9 cellular contexts compared by ENCODE assay signal in genomic region chr18:2569338-2570207, GRCh38. TPM values are rescaled to one million over a fixed set of nuclear protein-coding genes. Genes with fewer than 3 reads are reported as not detected.
A peak's percentile ranks its signal among the peaks of the same experiment; 100 is the strongest.
DNase-seq lines count a peak whose midpoint lies in the region; ATAC-seq, FAIRE-seq and TF ChIP-seq lines count a peak whose summit lies in the region.
"Had no signal": no experiment of that assay in that cellular context is flagged by ENCODE, and none has a peak within 500 bp of the region (broad histone marks: within the 10 kb centered on the region; RNA-seq: fewer than 3 reads in every experiment).

No MANE protein-coding gene starts in this region.

- in situ Hi-C loops in GM23248 (cut with MboI) = no loop called here

- no peak overlapping the region for H2BK5ac ChIP-seq in trophoblast cell (ENCODE audit: low read depth, low read length, poor library complexity)

- no peak overlapping the region for H2BK120ac ChIP-seq in trophoblast cell (ENCODE audit: insufficient read depth, low read length, poor library complexity)

- DNase-seq in GM23248 (no peak), PC-9 (no peak), endothelial cell of umbilical vein (ENCODE audit: low read depth, low spot score) (no peak), trophoblast cell (no peak), NCI-H2029 treated with DMSO at 0.1 percent for 48 hours (lab: John Stamatoyannopoulos, UW) (no peak), HCEC 1CT (no peak), 8988T (no peak)
- DNase-seq: SHP77 had no signal

- H3K9ac ChIP-seq in GM23248 = peak overlapping the region; percentile 91
- peak overlapping the region; percentile 91 for H3K9ac ChIP-seq in endothelial cell of umbilical vein (replicated peaks; ENCODE audit: extremely low read depth, insufficient read depth, low read length)
- no peak overlapping the region for H3K9ac ChIP-seq in trophoblast cell (ENCODE audit: low read length)

- TF ChIP-seq POLR2A in endothelial cell of umbilical vein (IDR thresholded peaks at IDR 0.05; ENCODE audit: low read depth, low read length) = no peak

- no peak overlapping the region for H3K14ac ChIP-seq in trophoblast cell (ENCODE audit: low read length)

- H3K79me2 ChIP-seq in GM23248 (ENCODE audit: insufficient read depth) (peaks cover 75% of the 10 kb centered on the region), PC-9 (ENCODE audit: low read depth) (peaks cover 60% of the 10 kb centered on the region), endothelial cell of umbilical vein (ENCODE audit: control insufficient read depth, insufficient read depth, low read length) (peaks cover 56% of the 10 kb centered on the region), trophoblast cell (ENCODE audit: control insufficient read depth, insufficient read depth, low read length, poor library complexity) (peaks cover 9% of the 10 kb centered on the region)

- H3K4me2 ChIP-seq in GM23248 (ENCODE audit: unreplicated experiment) (peak overlapping the region; percentile 89), PC-9 (peak overlapping the region; percentile 99), endothelial cell of umbilical vein (ENCODE audit: insufficient read depth, low read length) (peak overlapping the region; percentile 73), trophoblast cell (ENCODE audit: low read length) (no peak overlapping the region)

- no peaks in the 10 kb centered on the region for H3K9me3 ChIP-seq in GM23248 (ENCODE audit: low read depth)
- H3K9me3 ChIP-seq in PC-9 (ENCODE audit: insufficient read depth, low read depth) = no peaks in the 10 kb centered on the region
- no peaks in the 10 kb centered on the region for H3K9me3 ChIP-seq in endothelial cell of umbilical vein (replicated peaks; ENCODE audit: control insufficient read depth, insufficient read depth, low read length)
- no peaks in the 10 kb centered on the region for H3K9me3 ChIP-seq in trophoblast cell (ENCODE audit: insufficient read depth, low read depth, low read length)

- POLR2A ChIA-PET in PC-9 (lab: Charles Lee; ENCODE audit: unreplicated experiment) = no interaction called here
- POLR2A ChIA-PET in endothelial cell of umbilical vein (lab: Charles Lee) = no interaction called here

- H3K23ac ChIP-seq in trophoblast cell (ENCODE audit: low read length) = no peak overlapping the region

- peak overlapping the region; percentile 2 for H3K4ac ChIP-seq in trophoblast cell (ENCODE audit: low read depth, low read length)

- no peaks in the 10 kb centered on the region for H3K9me1 ChIP-seq in endothelial cell of umbilical vein (replicated peaks; ENCODE audit: control insufficient read depth, extremely low read depth, insufficient read depth, low read length)

- no peaks in the 10 kb centered on the region; the same call in 1 of the 2 replicates for H3K36me3 ChIP-seq in GM23248 (ENCODE audit: low read depth)
- H3K36me3 ChIP-seq in PC-9 (ENCODE audit: low read depth) = peaks cover 23% of the 10 kb centered on the region
- H3K36me3 ChIP-seq in endothelial cell of umbilical vein (ENCODE audit: control insufficient read depth in 2 of 2, extremely low read depth in 1 of 2, insufficient read depth in 2 of 2, low read length in 2 of 2) = peaks cover 0 to 2% of the 10 kb centered on the region in 2 experiments
- peaks cover 0 to 5% of the 10 kb centered on the region in 2 experiments for H3K36me3 ChIP-seq in trophoblast cell (ENCODE audit: control insufficient read depth in 1 of 2, insufficient read depth in 2 of 2, low read length in 2 of 2)

- CTCF ChIA-PET in PC-9 (lab: Charles Lee) (no interaction called here), endothelial cell of umbilical vein (lab: Charles Lee) (no interaction called here)

- H4K8ac ChIP-seq in trophoblast cell (ENCODE audit: low read depth, low read length) = peak overlapping the region; percentile 74

- no peaks in the 10 kb centered on the region for H4K20me1 ChIP-seq in GM23248 (ENCODE audit: insufficient read depth)
- no peaks in the 10 kb centered on the region for H4K20me1 ChIP-seq in PC-9 (ENCODE audit: insufficient read depth)
- no peaks in the 10 kb centered on the region for H4K20me1 ChIP-seq in endothelial cell of umbilical vein (replicated peaks; ENCODE audit: control insufficient read depth, extremely low read depth, insufficient read depth, low read length)

- H3K79me1 ChIP-seq in trophoblast cell (ENCODE audit: low read length) = peaks cover 9% of the 10 kb centered on the region

- peak overlapping the region; percentile 97 for H2AFZ ChIP-seq in GM23248
- H2AFZ ChIP-seq in PC-9 = peak overlapping the region; percentile 93; the same call in 1 of the 2 replicates
- H2AFZ ChIP-seq in endothelial cell of umbilical vein (ENCODE audit: low read depth, low read length) = no peak overlapping the region
- no peak overlapping the region for H2AFZ ChIP-seq in trophoblast cell (ENCODE audit: insufficient read depth, low read length, poor library complexity)

- H3K9me2 ChIP-seq in GM23248 (ENCODE audit: insufficient read depth) (no peaks in the 10 kb centered on the region), PC-9 (ENCODE audit: insufficient read depth) (no peaks in the 10 kb centered on the region)

- 82 to 90% methylated on average over 8 to 10 of the region's 10 CpGs for WGBS in GM23248 (ENCODE audit: low coverage in 1 of 2, low lambda C conversion rate in 2 of 2, missing lambda C conversion rate in 2 of 2), 2 experiments
- WGBS in trophoblast cell (ENCODE audit: extremely low coverage, insufficient coverage, insufficient read length) = no CpG with 5 or more reads among the region's 10 CpGs

- no peak for FAIRE-seq in endothelial cell of umbilical vein (lab: Jason Lieb, UNC)

- intact Hi-C loops in PC-9 (cut with micrococcal nuclease; ENCODE audit: unreplicated experiment) (loop anchor here (2.0 to 5.0 kb wide), 2 partner anchors 85 to 678 kb away; partner anchors contain the start of genes MYL12A and SMCHD1), endothelial cell of umbilical vein (cut with micrococcal nuclease) (loop anchor here (2.0 to 5.0 kb wide), 2 partner anchors 85 to 878 kb away; partner anchors contain the start of gene SMCHD1)

- no peaks in the 10 kb centered on the region for H3K27me3 ChIP-seq in GM23248 (replicated peaks; ENCODE audit: insufficient read depth)
- no peaks in the 10 kb centered on the region for H3K27me3 ChIP-seq in PC-9 (ENCODE audit: insufficient read depth, low read depth)
- H3K27me3 ChIP-seq in endothelial cell of umbilical vein (ENCODE audit: control insufficient read depth in 2 of 2, insufficient read depth in 2 of 2, low read length in 2 of 2) = no peaks in the 10 kb centered on the region
- H3K27me3 ChIP-seq in trophoblast cell (ENCODE audit: insufficient read depth, low read length) = no peaks in the 10 kb centered on the region

- H4K12ac ChIP-seq in trophoblast cell (ENCODE audit: low read depth, low read length) = no peak overlapping the region

- dilution Hi-C loops in endothelial cell of umbilical vein (cut with MboI; ENCODE audit: extremely low pct_ligation_motif_present, low sequenced_read_pairs) = no loop called here

- H3K4me1 ChIP-seq in GM23248 (ENCODE audit: insufficient read depth) = peaks cover 30% of the 10 kb centered on the region
- peaks cover 37% of the 10 kb centered on the region for H3K4me1 ChIP-seq in PC-9 (replicated peaks; ENCODE audit: insufficient read depth)
- peaks cover 32% of the 10 kb centered on the region for H3K4me1 ChIP-seq in endothelial cell of umbilical vein (ENCODE audit: control insufficient read depth, extremely low read depth, insufficient read depth, low read length)
- H3K4me1 ChIP-seq in trophoblast cell (ENCODE audit: control insufficient read depth in 1 of 2, insufficient read depth in 2 of 2, low read length in 2 of 2) = peaks cover 2 to 4% of the 10 kb centered on the region in 2 experiments

- TF ChIP-seq CTCF in PC-9 (conservative IDR thresholded peaks at IDR 0.05) = no peak
- TF ChIP-seq CTCF in endothelial cell of umbilical vein (IDR thresholded peaks at IDR 0.05; ENCODE audit: extremely low read depth in 1 of 2, insufficient read depth in 1 of 2, low read depth in 1 of 2, low read length in 2 of 2) = no peak

- no peak overlapping the region for H4K91ac ChIP-seq in trophoblast cell (ENCODE audit: low read depth, low read length)

- H2AK5ac ChIP-seq in trophoblast cell (ENCODE audit: low read length) = no peak overlapping the region

- H2BK12ac ChIP-seq in trophoblast cell (ENCODE audit: low read length) = no peak overlapping the region

- H3K27ac ChIP-seq in GM23248 (no peak overlapping the region), PC-9 (no peak overlapping the region; the same call in 1 of the 2 replicates), endothelial cell of umbilical vein (ENCODE audit: insufficient read depth, low read depth, low read length) (no peak overlapping the region), trophoblast cell (ENCODE audit: low read depth, low read length) (no peak overlapping the region)

- BruUV-seq in PC-9 (replicated peaks; lab: Mats Ljungman, UMichigan) = no TSS peak
- BruUV-seq in endothelial cell of umbilical vein (replicated peaks; lab: Mats Ljungman, UMichigan) = no TSS peak

- no peak for ATAC-seq in GM21447 (IDR thresholded peaks at IDR 0.05; ENCODE audit: unreplicated experiment)

- no peak overlapping the region for H3K18ac ChIP-seq in trophoblast cell (ENCODE audit: low read length)

- H3F3A ChIP-seq in GM23248 (ENCODE audit: insufficient read depth) = 0 out of 2 replicates have a peak, but pooled peaks cover 5% of the 10 kb centered on the region
- no peaks in the 10 kb centered on the region for H3F3A ChIP-seq in PC-9 (ENCODE audit: insufficient read depth, low read depth)

- H3K4me3 ChIP-seq in GM23248 (peak overlapping the region; percentile 95), PC-9 (peak overlapping the region; percentile 88), endothelial cell of umbilical vein (replicated peaks in 1 of 3; ENCODE audit: insufficient read depth in 1 of 3, low read depth in 1 of 3, low read length in 3 of 3) (peak overlapping the region in 2 of 3 experiments; percentile 80 to 92), trophoblast cell (ENCODE audit: low read depth, low read length) (no peak overlapping the region)

RNA-seq across cellular contexts. Expression of gene METTL4, which starts 1.7 kb away (rescaled TPM):
- 5.6 and 16.9 TPM in 2 replicates for total RNA-seq in GM23248 (2014; rRNA removed; shearing (Covaris generic))
- polyA plus RNA-seq in GM23248 (2016; fragmentation: Nextera tagmentation; extraction: Ambion mirVana) = 8.9 and 9.9 TPM in 2 replicates
- total RNA-seq in PC-9 (2021) = 21.8 and 23.9 TPM in 2 replicates
- 16.1 and 17.4 TPM in 2 replicates for total RNA-seq in endothelial cell of umbilical vein
- polyA plus RNA-seq in endothelial cell of umbilical vein = 7.2 and 8.3 TPM in 2 replicates
- 7.6 and 8.1 TPM in 2 replicates for polyA plus RNA-seq in endothelial cell of umbilical vein (2011; cell fraction: cytosol; rRNA removed)
- 14.3 and 21.3 TPM in 2 replicates for polyA plus RNA-seq in endothelial cell of umbilical vein (2011; cell fraction: nucleus; rRNA removed)
- polyA plus RNA-seq in endothelial cell of umbilical vein (2012) = 8.5 and 13.4 TPM in 2 replicates
- polyA minus RNA-seq in endothelial cell of umbilical vein = 9.8 and 10.7 TPM in 2 replicates
- polyA minus RNA-seq in endothelial cell of umbilical vein (2011; cell fraction: cytosol; rRNA and poly(A)+ RNA removed) = 9.7 TPM
- 10.3 and 13.2 TPM in 2 replicates for polyA minus RNA-seq in endothelial cell of umbilical vein (2011; cell fraction: nucleus; rRNA and poly(A)+ RNA removed)
- 7.5 and 8.0 TPM in 2 replicates for polyA plus RNA-seq in trophoblast cell (2013)

RNA-seq across cellular contexts. Expression of gene NDC80, which starts 1.8 kb away (rescaled TPM):
- total RNA-seq in GM23248 (2014; rRNA removed; shearing (Covaris generic)) = 8.3 and 10.9 TPM in 2 replicates
- 16.0 and 16.3 TPM in 2 replicates for polyA plus RNA-seq in GM23248 (2016; fragmentation: Nextera tagmentation; extraction: Ambion mirVana)
- total RNA-seq in PC-9 (2021) = 71.7 and 89.2 TPM in 2 replicates
- total RNA-seq in endothelial cell of umbilical vein = 39.6 and 43.2 TPM in 2 replicates
- polyA plus RNA-seq in endothelial cell of umbilical vein = 3.7 and 6.2 TPM in 2 replicates
- 15.2 and 15.7 TPM in 2 replicates for polyA plus RNA-seq in endothelial cell of umbilical vein (2011; cell fraction: cytosol; rRNA removed)
- polyA plus RNA-seq in endothelial cell of umbilical vein (2011; cell fraction: nucleus; rRNA removed) = 17.4 and 27.3 TPM in 2 replicates
- polyA plus RNA-seq in endothelial cell of umbilical vein (2012) = 9.4 and 27.4 TPM in 2 replicates
- 19.4 and 20.3 TPM in 2 replicates for polyA minus RNA-seq in endothelial cell of umbilical vein
- 20.4 TPM for polyA minus RNA-seq in endothelial cell of umbilical vein (2011; cell fraction: cytosol; rRNA and poly(A)+ RNA removed)
- 20.9 and 29.6 TPM in 2 replicates for polyA minus RNA-seq in endothelial cell of umbilical vein (2011; cell fraction: nucleus; rRNA and poly(A)+ RNA removed)
- polyA plus RNA-seq in trophoblast cell (2013) = 20.3 and 21.3 TPM in 2 replicates

Comparison
In these comparisons a context has a peak if more than half of its experiments do, and no peak if none do; other contexts are left out.
1. H2AFZ ChIP-seq: peak in GM23248 (single experiment) and PC-9 (single experiment); none in endothelial cell of umbilical vein (single experiment) and trophoblast cell (single experiment).